In the genomic region with DNA sequence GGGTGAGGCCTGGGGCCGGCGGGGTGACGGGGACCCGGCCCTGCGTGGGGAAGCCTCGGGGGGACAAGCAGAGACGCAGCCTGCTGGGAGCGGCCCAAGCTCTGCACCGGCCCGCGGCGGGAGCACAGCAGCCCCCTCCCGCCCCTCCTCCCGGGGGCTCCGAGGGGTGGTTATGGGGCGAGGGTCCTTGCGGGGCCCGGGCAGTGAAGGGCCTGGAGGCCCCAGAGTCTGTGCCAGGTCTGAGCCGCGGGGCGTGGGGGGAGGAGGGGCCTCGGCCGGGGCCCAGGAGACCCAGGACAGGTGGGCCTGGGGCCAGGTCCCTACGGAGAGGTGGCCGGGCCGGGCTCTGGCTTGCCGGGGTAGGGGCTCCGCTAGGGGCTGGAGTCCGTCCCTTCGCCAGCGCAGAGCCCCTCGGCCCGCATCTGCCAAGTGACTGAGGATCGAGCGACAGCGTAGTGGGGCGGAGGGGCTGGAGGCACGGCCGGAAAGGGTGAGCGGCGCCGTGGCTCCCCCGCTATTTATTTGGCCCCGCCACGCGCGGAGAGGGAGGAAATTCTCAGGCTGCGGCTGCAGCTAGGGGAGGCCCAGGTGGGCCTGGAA, we compare ENCODE assay signal across 8 cellular contexts. TPM values are rescaled to one million over a fixed set of nuclear protein-coding genes. Genes with fewer than 3 reads are reported as not detected.
DNase-seq lines count a peak whose midpoint lies in the region; ATAC-seq, FAIRE-seq and TF ChIP-seq lines count a peak whose summit lies in the region.

No MANE protein-coding gene starts in this region.

- H3K4me3 ChIP-seq in astrocyte (ENCODE audit: insufficient read depth, low read depth, low read length) (peak overlapping the region; percentile 28), liver (ENCODE audit: low read depth in 1 of 3, low read length in 3 of 3) (peak overlapping the region in 2 of 3 donors; percentile 42 to 72), tibial artery (peak overlapping the region; percentile 54 to 67)

- H3K4me3 Mint-ChIP-seq in activated CD4-positive, alpha-beta T cell treated with anti-CD3 and anti-CD28 coated beads, Interleukin-2, amount 10 ng/mL, durations not matched to agents 24 days and 14 days, result peak overlapping the region; percentile 84
- H3K4me3 Mint-ChIP-seq in astrocyte (ENCODE audit: unreplicated experiment), result no peak overlapping the region

- H3K27ac ChIP-seq in astrocyte (ENCODE audit: low read depth, low read length) (no peak overlapping the region), liver (ENCODE audit: low read depth in 1 of 2, low read length in 2 of 2) (no peak overlapping the region), tibial artery (peak overlapping the region; percentile 26 to 37)

- H3K27me3 ChIP-seq in astrocyte (ENCODE audit: insufficient read depth, low read length), result no peaks in the 10 kb centered on the region
- no peaks in the 10 kb centered on the region for H3K27me3 ChIP-seq in liver (ENCODE audit: control insufficient read depth in 4 of 4, insufficient read depth in 4 of 4, low read length in 3 of 4)
- H3K27me3 ChIP-seq in tibial artery, result peaks cover 0 to 48% of the 10 kb centered on the region in 2 donors

- H3K79me2 ChIP-seq in astrocyte (ENCODE audit: insufficient read depth, low read length), result no peaks in the 10 kb centered on the region

- peak overlapping the region; percentile 77 for H3K27ac Mint-ChIP-seq in activated CD4-positive, alpha-beta T cell treated with anti-CD3 and anti-CD28 coated beads, Interleukin-2, amount 10 ng/mL, durations not matched to agents 24 days and 14 days
- H3K27ac Mint-ChIP-seq in astrocyte (ENCODE audit: unreplicated experiment), result no peak overlapping the region

- intact Hi-C loops in activated CD4-positive, alpha-beta T cell treated with anti-CD3 and anti-CD28 coated beads, Interleukin-2, amount 10 ng/mL, durations not matched to agents 24 days and 14 days (cut with micrococcal nuclease), result loop anchor here (2.0 to 10.0 kb wide), 2 partner anchors 36 to 52 kb away; a partner anchor contains a TSS
- intact Hi-C loops in tibial artery (cut with DNase I; ENCODE audit: low total_unique reads), result loop anchor here (5.0 kb wide), 2 partner anchors 35 to 80 kb away; a partner anchor contains a TSS

- H2AFZ ChIP-seq in astrocyte (ENCODE audit: low read depth, low read length), result peak overlapping the region; percentile 56

- TF ChIP-seq RAD21 in liver (IDR thresholded peaks at IDR 0.05), result no peak

- H3K9me3 ChIP-seq in astrocyte (ENCODE audit: insufficient read depth, low read depth, low read length) (no peaks in the 10 kb centered on the region), liver (ENCODE audit: control insufficient read depth in 4 of 4, low read length in 3 of 4) (no peaks in the 10 kb centered on the region), tibial artery (no peaks in the 10 kb centered on the region)

- 4% methylated on average over 48 of the region's 48 CpGs for WGBS in liver

- peaks cover 27% of the 10 kb centered on the region for H3K27me3 Mint-ChIP-seq in activated CD4-positive, alpha-beta T cell treated with anti-CD3 and anti-CD28 coated beads, Interleukin-2, amount 10 ng/mL, durations not matched to agents 24 days and 14 days
- peaks cover 28% of the 10 kb centered on the region for H3K27me3 Mint-ChIP-seq in astrocyte (ENCODE audit: low read depth, unreplicated experiment)

- FAIRE-seq in astrocyte (lab: Jason Lieb, UNC), result no peak

- no peak for ATAC-seq in HG02870 (IDR thresholded peaks at IDR 0.05; ENCODE audit: unreplicated experiment)

- H4K20me1 ChIP-seq in astrocyte (ENCODE audit: insufficient read depth, low read length), result no peaks in the 10 kb centered on the region

- peaks cover 7% of the 10 kb centered on the region for H3K4me1 ChIP-seq in astrocyte (ENCODE audit: insufficient read depth, low read length)
- peaks cover 9 to 30% (median 20%) of the 10 kb centered on the region in 4 donors for H3K4me1 ChIP-seq in liver (ENCODE audit: control insufficient read depth in 4 of 4, insufficient read depth in 4 of 4, low read length in 3 of 4)
- H3K4me1 ChIP-seq in tibial artery, result peaks cover 0 to 39% (median 33%) of the 10 kb centered on the region in 4 donors

- H3K9ac ChIP-seq in astrocyte (ENCODE audit: low read length), result peak overlapping the region; percentile 52
- H3K9ac ChIP-seq in liver (ENCODE audit: low read depth in 1 of 2, low read length in 2 of 2), result no peak overlapping the region

- peaks cover 12% of the 10 kb centered on the region for H3K4me1 Mint-ChIP-seq in activated CD4-positive, alpha-beta T cell treated with anti-CD3 and anti-CD28 coated beads, Interleukin-2, amount 10 ng/mL, durations not matched to agents 24 days and 14 days
- no peaks in the 10 kb centered on the region for H3K4me1 Mint-ChIP-seq in astrocyte (ENCODE audit: low read depth, unreplicated experiment)

- H3K4me2 ChIP-seq in astrocyte (ENCODE audit: low read length), result peak overlapping the region; percentile 87

- TF ChIP-seq CTCF in astrocyte (IDR thresholded peaks at IDR 0.05; ENCODE audit: insufficient read depth, low read depth, low read length) (no peak), liver (IDR thresholded peaks at IDR 0.05; ENCODE audit: low read depth, low read length, missing input control) (no peak), tibial artery (IDR thresholded peaks at IDR 0.05) (no peak)

- no peak for DNase-seq in activated CD4-positive, alpha-beta T cell treated with anti-CD3 and anti-CD28 coated beads, Interleukin-2, amount 10 ng/mL, durations not matched to agents 24 days and 14 days
- DNase-seq in activated CD4-positive, alpha-beta T cell treated with anti-CD3 and anti-CD28 coated beads for 48 hours, result no peak
- DNase-seq in astrocyte (ENCODE audit: low read depth) (no peak), tibial artery (peak in 1 of 2 donors; percentile 65), NCI-H1694 (lab: John Stamatoyannopoulos, UW) (no peak), DMS 273 treated with DMSO at 0.1 percent for 48 hours (lab: John Stamatoyannopoulos, UW) (no peak)

- H3K9me3 Mint-ChIP-seq in activated CD4-positive, alpha-beta T cell treated with anti-CD3 and anti-CD28 coated beads, Interleukin-2, amount 10 ng/mL, durations not matched to agents 24 days and 14 days, result no peaks in the 10 kb centered on the region
- H3K9me3 Mint-ChIP-seq in astrocyte (ENCODE audit: unreplicated experiment), result peaks cover 2% of the 10 kb centered on the region

- no peaks in the 10 kb centered on the region for H3K36me3 ChIP-seq in astrocyte (ENCODE audit: insufficient read depth, low read length)
- peaks cover 0 to 1% (median 0%) of the 10 kb centered on the region in 4 donors for H3K36me3 ChIP-seq in liver (ENCODE audit: control insufficient read depth in 4 of 4, insufficient read depth in 3 of 4, low read depth in 1 of 4, low read length in 3 of 4)
- peaks cover 0 to 8% (median 4%) of the 10 kb centered on the region in 3 donors for H3K36me3 ChIP-seq in tibial artery

- H3K36me3 Mint-ChIP-seq in activated CD4-positive, alpha-beta T cell treated with anti-CD3 and anti-CD28 coated beads, Interleukin-2, amount 10 ng/mL, durations not matched to agents 24 days and 14 days (ENCODE audit: low read depth), result peaks cover 5% of the 10 kb centered on the region
- no peaks in the 10 kb centered on the region for H3K36me3 Mint-ChIP-seq in astrocyte (ENCODE audit: low read depth, unreplicated experiment)

TF ChIP-seq in liver, 16 proteins besides CTCF, POLR2A, EP300 and RAD21 (continues in another document):
- no peak for TF ChIP-seq RXRA (IDR thresholded peaks at IDR 0.05)
- TF ChIP-seq HNF4G (IDR thresholded peaks at IDR 0.05), result no peak
- TF ChIP-seq, protein P1, sequence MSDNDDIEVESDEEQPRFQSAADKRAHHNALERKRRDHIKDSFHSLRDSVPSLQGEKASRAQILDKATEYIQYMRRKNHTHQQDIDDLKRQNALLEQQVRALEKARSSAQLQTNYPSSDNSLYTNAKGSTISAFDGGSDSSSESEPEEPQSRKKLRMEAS (IDR thresholded peaks at IDR 0.05), result no peak
- no peak for TF ChIP-seq HNF4A (conservative IDR thresholded peaks at IDR 0.05)
- TF ChIP-seq JUND (IDR thresholded peaks at IDR 0.05), result no peak
- TF ChIP-seq FOXA1 (IDR thresholded peaks at IDR 0.05), result no peak
- no peak for TF ChIP-seq GABPA (IDR thresholded peaks at IDR 0.05 in 1 of 2, conservative IDR thresholded peaks at IDR 0.05 in 1 of 2)
- TF ChIP-seq YY1 (IDR thresholded peaks at IDR 0.05), result no peak
- TF ChIP-seq, protein P2, sequence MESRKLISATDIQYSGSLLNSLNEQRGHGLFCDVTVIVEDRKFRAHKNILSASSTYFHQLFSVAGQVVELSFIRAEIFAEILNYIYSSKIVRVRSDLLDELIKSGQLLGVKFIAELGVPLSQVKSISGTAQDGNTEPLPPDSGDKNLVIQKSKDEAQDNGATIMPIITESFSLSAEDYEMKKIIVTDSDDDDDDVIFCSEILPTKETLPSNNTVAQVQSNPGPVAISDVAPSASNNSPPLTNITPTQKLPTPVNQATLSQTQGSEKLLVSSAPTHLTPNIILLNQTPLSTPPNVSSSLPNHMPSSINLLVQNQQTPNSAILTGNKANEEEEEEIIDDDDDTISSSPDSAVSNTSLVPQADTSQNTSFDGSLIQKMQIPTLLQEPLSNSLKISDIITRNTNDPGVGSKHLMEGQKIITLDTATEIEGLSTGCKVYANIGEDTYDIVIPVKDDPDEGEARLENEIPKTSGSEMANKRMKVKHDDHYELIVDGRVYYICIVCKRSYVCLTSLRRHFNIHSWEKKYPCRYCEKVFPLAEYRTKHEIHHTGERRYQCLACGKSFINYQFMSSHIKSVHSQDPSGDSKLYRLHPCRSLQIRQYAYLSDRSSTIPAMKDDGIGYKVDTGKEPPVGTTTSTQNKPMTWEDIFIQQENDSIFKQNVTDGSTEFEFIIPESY (IDR thresholded peaks at IDR 0.05), result no peak

RNA-seq across cellular contexts. Expression of a gene that starts 0.5 kb away (rescaled TPM):
- 9.1 and 10.3 TPM in 2 replicates for total RNA-seq in activated CD4-positive, alpha-beta T cell treated with anti-CD3 and anti-CD28 coated beads, Interleukin-2, amount 10 ng/mL, durations not matched to agents 24 days and 14 days
- total RNA-seq in astrocyte (4.0 and 5.2 TPM in 2 replicates), liver (under 1 TPM; 0.33 to 0.37 TPM)
- polyA plus RNA-seq in liver, result 1 to 10 TPM in 1 of 2 donors, not detected in 1; 1.5 TPM

RNA-seq across cellular contexts. Expression of a gene that starts 35.8 kb away (rescaled TPM):
- total RNA-seq in activated CD4-positive, alpha-beta T cell treated with anti-CD3 and anti-CD28 coated beads, Interleukin-2, amount 10 ng/mL, durations not matched to agents 24 days and 14 days, result 41.4 and 43.3 TPM in 2 replicates
- 4.0 and 5.5 TPM in 2 replicates for total RNA-seq in astrocyte
- total RNA-seq in liver, result 1 to 10 TPM; 2.2 to 7.5 TPM
- 1 to 10 TPM in 1 of 2 donors, under 1 TPM in 1; 0.97 to 4.2 TPM for polyA plus RNA-seq in liver

RNA-seq across cellular contexts. Expression of a gene that starts 40.2 kb away (rescaled TPM):
- total RNA-seq in activated CD4-positive, alpha-beta T cell treated with anti-CD3 and anti-CD28 coated beads, Interleukin-2, amount 10 ng/mL, durations not matched to agents 24 days and 14 days, result 99.3 and 110 TPM in 2 replicates
- total RNA-seq in astrocyte (21.3 and 29.5 TPM in 2 replicates), liver (1 to 10 TPM; 1.4 to 1.8 TPM)
- 10 to 100 TPM in 1 of 2 donors, 1 to 10 TPM in 1; 6.0 to 11.4 TPM for polyA plus RNA-seq in liver

RNA-seq across cellular contexts. Expression of a gene that starts 52.3 kb away (rescaled TPM):
- total RNA-seq in activated CD4-positive, alpha-beta T cell treated with anti-CD3 and anti-CD28 coated beads, Interleukin-2, amount 10 ng/mL, durations not matched to agents 24 days and 14 days, result 0.37 and 0.43 TPM in 2 replicates
- 56.0 and 71.8 TPM in 2 replicates for total RNA-seq in astrocyte
- total RNA-seq in liver, result 10 to 100 TPM in 1 of 2 donors, 1 to 10 TPM in 1; 4.3 to 10.9 TPM
- 10 to 100 TPM; 30.6 to 40.0 TPM for polyA plus RNA-seq in liver

Comparison
In these comparisons a context has a peak if more than half of its experiments do, and no peak if none do; other contexts are left out.
1. H3K27ac ChIP-seq: peak in tibial artery (2 of 2); none in astrocyte (single experiment) and liver (0 of 2).
2. Peak in every context shown above with its lines, with median percentiles within 50 percentile points of each other: H3K4me3 ChIP-seq.